In genomic region chr5:919356-920000, GRCh38 we compare ENCODE assay signal across 12 cellular contexts.
"Had no signal": no experiment of that assay in that cellular context is flagged by ENCODE, and none has a peak within 500 bp of the region (broad histone marks: within the 10 kb centered on the region; RNA-seq: fewer than 3 reads in every experiment).

No MANE protein-coding gene starts in this region.

- DNase-seq: activated B cell treated with CpG ODN at 0.5 μM for 24 hours; activated CD4-positive, alpha-beta T cell treated with anti-CD3 and anti-CD28 coated beads, Interleukin-2, amount 10 ng/mL, durations not matched to agents 24 days and 14 days; activated naive CD4-positive, alpha-beta T cell treated with anti-CD3 and anti-CD28 coated beads, Interleukin-2, amount 10 ng/mL, durations not matched to agents 7 days and 5 days; central memory CD4-positive, alpha-beta T cell; effector CD8-positive, alpha-beta T cell; gastrocnemius medialis; heart right ventricle; kidney glomerular epithelial cell; stimulated activated CD4-positive, alpha-beta T cell treated with anti-CD3 and anti-CD28 coated beads, Interleukin-2, amount 100 ng/mL, for 48 hours; stimulated activated naive CD4-positive, alpha-beta T cell treated with Interleukin-2 at 50 U/mL for 16 hours; T1000 had no signal

- ATAC-seq: gastrocnemius medialis, heart right ventricle had no signal

- H3K27ac ChIP-seq: coronary artery, gastrocnemius medialis, heart right ventricle had no signal
